Comparison of ENCODE assay signal across 8 cellular contexts in the genomic region with DNA sequence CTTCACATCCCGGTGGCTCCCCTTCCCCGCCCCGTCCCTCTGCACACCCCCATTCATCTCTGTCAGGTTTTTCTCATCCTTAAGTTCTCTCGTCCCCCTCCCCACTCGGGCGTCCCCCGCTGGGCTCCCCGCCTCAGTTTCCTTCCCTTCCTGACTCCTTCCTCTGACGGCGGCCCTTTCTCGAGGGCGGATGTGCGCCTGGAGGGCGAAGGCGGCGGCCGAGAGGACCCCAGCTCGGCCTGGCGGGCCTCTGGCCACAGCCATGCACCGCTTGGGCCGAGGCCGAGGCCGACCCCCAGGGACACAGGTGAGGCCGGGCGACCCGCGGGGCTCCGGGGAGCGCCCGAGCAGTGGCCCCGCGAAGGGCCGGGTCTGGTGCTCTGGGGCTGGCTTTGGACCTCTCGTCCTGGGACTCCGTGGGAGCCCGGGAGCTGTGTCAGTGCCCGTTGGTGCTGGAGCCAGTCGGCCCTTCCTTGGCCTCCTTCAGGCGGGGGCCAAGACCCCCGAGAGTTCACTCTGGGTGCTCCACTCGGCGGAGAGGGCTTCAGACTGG. TPM values are rescaled to one million over a fixed set of nuclear protein-coding genes. Genes with fewer than 3 reads are reported as not detected.
DNase-seq lines count a peak whose midpoint lies in the region; ATAC-seq and TF ChIP-seq lines count a peak whose summit lies in the region.

No MANE protein-coding gene starts in this region.

- no peaks in the 10 kb centered on the region for H3K36me3 Mint-ChIP-seq in chondrocyte (ENCODE audit: low read depth)

- DNase-seq in activated naive CD4-positive, alpha-beta T cell treated with Interleukin-2 at 50 U/mL for 16 hours = peak; percentile 6
- no peak for DNase-seq in activated naive CD4-positive, alpha-beta T cell (lab: John Stamatoyannopoulos, UW)
- DNase-seq in chondrocyte (ENCODE audit: low spot score) (no peak), upper lobe of left lung (peak in 1 of 2 donors; percentile 86), Kasumi-1 (lab: John Stamatoyannopoulos, UW) (no peak), NCI-H128 (lab: John Stamatoyannopoulos, UW; ENCODE audit: unreplicated experiment) (no peak), AML-193 (lab: John Stamatoyannopoulos, UW) (no peak)

- H3K36me3 ChIP-seq in mesodermal cell (ENCODE audit: control insufficient read depth, insufficient read depth, low read length) (peaks cover 15% of the 10 kb centered on the region), upper lobe of left lung (peaks cover 0 to 19% (median 5%) of the 10 kb centered on the region in 4 donors)

- peaks cover 0 to 10% (median 3%) of the 10 kb centered on the region in 4 donors for H3K27me3 ChIP-seq in upper lobe of left lung

- H3K4me1 ChIP-seq in mesodermal cell (ENCODE audit: control insufficient read depth, insufficient read depth, low read length, poor library complexity, severe bottlenecking) = peaks cover 60% of the 10 kb centered on the region
- H3K4me1 ChIP-seq in upper lobe of left lung = peaks cover 56 to 68% (median 61%) of the 10 kb centered on the region in 4 donors

- peak in 1 of 4 donors; percentile 13 for TF ChIP-seq POLR2A in upper lobe of left lung (IDR thresholded peaks at IDR 0.05)

- 7 to 8% methylated on average over 36 to 42 of the region's 42 CpGs for WGBS in mesodermal cell (ENCODE audit: insufficient coverage in 2 of 2), 2 experiments
- WGBS in upper lobe of left lung, 2 donors = 37 to 49% methylated on average over 17 to 42 of the region's 42 CpGs

- H3K4me1 Mint-ChIP-seq in chondrocyte (ENCODE audit: low read depth) = peaks cover 76% of the 10 kb centered on the region

- no peaks in the 10 kb centered on the region for H3K9me3 ChIP-seq in mesodermal cell (ENCODE audit: control insufficient read depth, low read length)
- no peaks in the 10 kb centered on the region for H3K9me3 ChIP-seq in upper lobe of left lung

- H3K27me3 Mint-ChIP-seq in chondrocyte (ENCODE audit: low read depth) = no peaks in the 10 kb centered on the region

- ATAC-seq in upper lobe of left lung (ENCODE audit: low FRiP score in 2 of 2) = no peak

- TF ChIP-seq CTCF in chondrocyte (IDR thresholded peaks at IDR 0.05) (no peak), upper lobe of left lung (IDR thresholded peaks at IDR 0.05) (no peak)

- peak overlapping the region; percentile 96 for H3K27ac Mint-ChIP-seq in chondrocyte (ENCODE audit: unreplicated experiment)

- H3K4me3 ChIP-seq in mesodermal cell (ENCODE audit: extremely low read depth, insufficient read depth, low read length, poor library complexity, severe bottlenecking) (peak overlapping the region; percentile 67), upper lobe of left lung (peak overlapping the region; percentile 48 to 80 (median 65))

- H3K4me3 Mint-ChIP-seq in chondrocyte (ENCODE audit: unreplicated experiment) = peak overlapping the region; percentile 70

- TF ChIP-seq EP300 in upper lobe of left lung (IDR thresholded peaks at IDR 0.05) = no peak

- no peaks in the 10 kb centered on the region for H3K9me3 Mint-ChIP-seq in chondrocyte (ENCODE audit: low read depth)

- H3K27ac ChIP-seq in mesodermal cell (ENCODE audit: low read depth, low read length, severe bottlenecking) (no peak overlapping the region), upper lobe of left lung (peak overlapping the region; percentile 90 to 96 (median 94))

RNA-seq across cellular contexts. Expression of a gene that starts 2.9 kb away (rescaled TPM):
- 164 to 271 TPM (median 179 TPM) in 3 replicates for total RNA-seq in chondrocyte
- 95.0 TPM for polyA plus RNA-seq in mesodermal cell (2013, experiment 1 of 2)
- polyA plus RNA-seq in mesodermal cell (2013, experiment 2 of 2) = 74.6 TPM
- 100 to 1,000 TPM in 3 of 6 donors, 10 to 100 TPM in 3; 45.5 to 188 (median 100) TPM for total RNA-seq in upper lobe of left lung

RNA-seq across cellular contexts. Expression of a gene that starts 38.1 kb away (rescaled TPM):
- total RNA-seq in chondrocyte = 233 to 265 TPM (median 240 TPM) in 3 replicates
- polyA plus RNA-seq in mesodermal cell (2013, experiment 1 of 2) = 239 TPM
- 232 TPM for polyA plus RNA-seq in mesodermal cell (2013, experiment 2 of 2)
- total RNA-seq in upper lobe of left lung = 100 to 1,000 TPM in 3 of 6 donors, 10 to 100 TPM in 3; 29.3 to 121 (median 94.6) TPM

RNA-seq across cellular contexts. Expression of a gene that starts 44.6 kb away (rescaled TPM):
- total RNA-seq in chondrocyte (16.2 to 22.7 TPM (median 16.6 TPM) in 3 replicates), upper lobe of left lung (10 to 100 TPM in 5 of 6 donors, 1 to 10 TPM in 1; 7.5 to 38.3 (median 21.5) TPM)
- 19.8 TPM for polyA plus RNA-seq in mesodermal cell (2013, experiment 1 of 2)
- 22.0 TPM for polyA plus RNA-seq in mesodermal cell (2013, experiment 2 of 2)
